In genomic region chr4:184861047-184861446, GRCh38 we compare ENCODE assay signal across 20 cellular contexts.
DNase-seq lines count a peak whose midpoint lies in the region; TF ChIP-seq lines count a peak whose summit lies in the region.
"Had no signal": no experiment of that assay in that cellular context is flagged by ENCODE, and none has a peak within 500 bp of the region (broad histone marks: within the 10 kb centered on the region; RNA-seq: fewer than 3 reads in every experiment).

No MANE protein-coding gene starts in this region.

- H3K36me3 ChIP-seq in BLaER1 treated with 17β-estradiol and CSF1 and Interleukin-3, amounts not matched to agents 10 nM and 100 nM = no peaks in the 10 kb centered on the region
- no peaks in the 10 kb centered on the region for H3K36me3 ChIP-seq in OCI-LY3 (replicated peaks; ENCODE audit: low read depth, low read length)
- H3K36me3 ChIP-seq: breast epithelium, colonic mucosa had no signal

- intact Hi-C loops in posterior cingulate gyrus (cut with DNase I) = no loop called here

- H3K79me2 ChIP-seq in OCI-LY3 (ENCODE audit: low read length) = no peaks in the 10 kb centered on the region

- H2AFZ ChIP-seq in OCI-LY3 (ENCODE audit: low read depth, low read length) = no peak overlapping the region

- H3K27ac ChIP-seq in BLaER1 treated with 17β-estradiol and CSF1 and Interleukin-3, amounts not matched to agents 10 nM and 100 nM = peak overlapping the region; percentile 85 to 98 (median 96)
- H3K27ac ChIP-seq in HL-60 (replicated peaks) = peak overlapping the region; percentile 66
- H3K27ac ChIP-seq in OCI-LY3 (ENCODE audit: low read length) = no peak overlapping the region
- H3K27ac ChIP-seq: breast epithelium, colonic mucosa had no signal

- H3K9me3 ChIP-seq in BLaER1 treated with 17β-estradiol and CSF1 and Interleukin-3, amounts not matched to agents 10 nM and 100 nM (replicated peaks in 1 of 11) = peaks cover 0 to 20% (median 3%) of the 10 kb centered on the region in 11 experiments; a peak in 9 of 22 replicates
- no peaks in the 10 kb centered on the region for H3K9me3 ChIP-seq in OCI-LY3 (ENCODE audit: insufficient read depth, low read length)
- H3K9me3 ChIP-seq: breast epithelium, colonic mucosa had no signal

- peak overlapping the region in 4 of 10 experiments; percentile 2 to 32 (median 27); a peak in 3 of 20 replicates for H3K4me3 ChIP-seq in BLaER1 treated with 17β-estradiol and CSF1 and Interleukin-3, amounts not matched to agents 10 nM and 100 nM
- H3K4me3 ChIP-seq in HL-60 (replicated peaks; ENCODE audit: insufficient read depth, low read length) = no peak overlapping the region
- no peak overlapping the region for H3K4me3 ChIP-seq in OCI-LY3 (ENCODE audit: low read length)
- H3K4me3 ChIP-seq: breast epithelium, colonic mucosa, lung had no signal

- DNase-seq in HL-60 (ENCODE audit: low read depth in 1 of 2, low spot score in 1 of 2) (no peak), medulla oblongata (ENCODE audit: extremely low spot score) (peak; percentile 43), SW480 (ENCODE audit: low spot score) (no peak), posterior cingulate gyrus (no peak)
- DNase-seq in stimulated activated CD4-positive, alpha-beta T cell treated with anti-CD3 and anti-CD28 coated beads, Interleukin-4, amount 100 ng/mL, for 4 hours = no peak
- DNase-seq: activated CD4-positive, alpha-beta T cell treated with anti-CD3 and anti-CD28 coated beads, Interleukin-2, amount 50 U/mL, for 48 hours; activated gamma-delta T cell treated with Interleukin-2 at 50 U/mL for 16 hours; amniotic stem cell; CD4-positive, alpha-beta T cell; colonic mucosa; effector memory CD8-positive, alpha-beta T cell; H9; NCI-H1048; NCI-H1930; NCI-H748 treated with DMSO at 0.1 percent for 48 hours; substantia nigra had no signal

- no peaks in the 10 kb centered on the region for H4K20me1 ChIP-seq in BLaER1 treated with 17β-estradiol and CSF1 and Interleukin-3, amounts not matched to agents 10 nM and 100 nM
- no peaks in the 10 kb centered on the region for H4K20me1 ChIP-seq in OCI-LY3 (ENCODE audit: insufficient read depth, low read length)

- peak overlapping the region; percentile 74 to 83 (median 77) for H3K9ac ChIP-seq in BLaER1 treated with 17β-estradiol and CSF1 and Interleukin-3, amounts not matched to agents 10 nM and 100 nM
- H3K9ac ChIP-seq in OCI-LY3 (ENCODE audit: low read length) = no peak overlapping the region

- TF ChIP-seq CTCF in HL-60 (IDR thresholded peaks at IDR 0.05; ENCODE audit: insufficient read depth, low read length) (no peak), OCI-LY3 (IDR thresholded peaks at IDR 0.05; ENCODE audit: low read depth, low read length) (no peak)

- peak overlapping the region; percentile 59 to 92 (median 77) for H3K4me2 ChIP-seq in BLaER1 treated with 17β-estradiol and CSF1 and Interleukin-3, amounts not matched to agents 10 nM and 100 nM
- peak overlapping the region; percentile 80; the same call in 1 of the 2 replicates for H3K4me2 ChIP-seq in OCI-LY3 (ENCODE audit: low read length)

- H3K4me1 ChIP-seq in BLaER1 treated with 17β-estradiol and CSF1 and Interleukin-3, amounts not matched to agents 10 nM and 100 nM = peaks cover 36 to 94% (median 85%) of the 10 kb centered on the region in 10 experiments
- H3K4me1 ChIP-seq in OCI-LY3 (ENCODE audit: low read length) = peaks cover 26% of the 10 kb centered on the region
- H3K4me1 ChIP-seq: breast epithelium, colonic mucosa had no signal

- no peaks in the 10 kb centered on the region for H3K27me3 ChIP-seq in BLaER1 treated with 17β-estradiol and CSF1 and Interleukin-3, amounts not matched to agents 10 nM and 100 nM
- H3K27me3 ChIP-seq in HL-60 (ENCODE audit: insufficient read depth, poor library complexity, severe bottlenecking) = no peaks in the 10 kb centered on the region
- H3K27me3 ChIP-seq in OCI-LY3 (ENCODE audit: low read depth, low read length) = no peaks in the 10 kb centered on the region
- H3K27me3 ChIP-seq: breast epithelium, colonic mucosa had no signal
